Comparison of ENCODE assay signal across 17 cellular contexts in genomic region chr10:11058965-11059364, GRCh38. TPM values are rescaled to one million over a fixed set of nuclear protein-coding genes. Genes with fewer than 3 reads are reported as not detected.
DNase-seq lines count a peak whose midpoint lies in the region; TF ChIP-seq lines count a peak whose summit lies in the region.
"Had no signal": no experiment of that assay in that cellular context is flagged by ENCODE, and none has a peak within 500 bp of the region (broad histone marks: within the 10 kb centered on the region; RNA-seq: fewer than 3 reads in every experiment).

No MANE protein-coding gene starts in this region.

- H3K9me3 Mint-ChIP-seq in MCF 10A (ENCODE audit: unreplicated experiment) = no peaks in the 10 kb centered on the region
- no peaks in the 10 kb centered on the region for H3K9me3 Mint-ChIP-seq in activated naive CD4-positive, alpha-beta T cell treated with anti-CD3 and anti-CD28 coated beads for 36 hours
- H3K9me3 Mint-ChIP-seq: activated CD4-positive, alpha-beta memory T cell treated with anti-CD3 and anti-CD28 coated beads, Interleukin-2, amount 10 ng/mL, durations not matched to agents 7 days and 5 days; activated T-helper 2 cell treated with anti-CD3 and anti-CD28 coated beads, Interferon-gamma antibody, Interleukin-2, Interleukin-4, amounts not matched to agents 10 μg/mL and 5 μg/mL and 100 μg/mL, durations not matched to agents 14 hours and 24 hours and 36 hours had no signal

- CTCF ChIA-PET in MCF 10A (lab: Yijun Ruan, JAX) = interaction anchor here (0.7 kb wide), 1 partner anchor 763 kb away, joined by 3 read pairs; no protein-coding TSS in a partner anchor
- CTCF ChIA-PET in activated naive CD4-positive, alpha-beta T cell treated with anti-CD3 and anti-CD28 coated beads for 36 hours (lab: Charles Lee) = no interaction called here

- H3K27me3 Mint-ChIP-seq in MCF 10A (ENCODE audit: insufficient read depth, unreplicated experiment) = no peaks in the 10 kb centered on the region
- no peaks in the 10 kb centered on the region for H3K27me3 Mint-ChIP-seq in activated naive CD4-positive, alpha-beta T cell treated with anti-CD3 and anti-CD28 coated beads for 36 hours (ENCODE audit: low read depth)

- H3K4me1 ChIP-seq in breast epithelium (no peaks in the 10 kb centered on the region), esophagus squamous epithelium (peaks cover 0 to 21% (median 0%) of the 10 kb centered on the region in 3 donors)

- H3K4me3 ChIP-seq in breast epithelium (no peak overlapping the region), esophagus squamous epithelium (no peak overlapping the region)
- H3K4me3 ChIP-seq: dorsolateral prefrontal cortex had no signal

- H3K4me1 Mint-ChIP-seq in MCF 10A (ENCODE audit: insufficient read depth, unreplicated experiment) = no peaks in the 10 kb centered on the region
- H3K4me1 Mint-ChIP-seq in activated naive CD4-positive, alpha-beta T cell treated with anti-CD3 and anti-CD28 coated beads for 36 hours (ENCODE audit: low read depth) = no peaks in the 10 kb centered on the region
- H3K4me1 Mint-ChIP-seq: activated CD4-positive, alpha-beta memory T cell treated with anti-CD3 and anti-CD28 coated beads, Interleukin-2, amount 10 ng/mL, durations not matched to agents 7 days and 5 days had no signal

- DNase-seq in MCF 10A (ENCODE audit: unreplicated experiment) = peak; percentile 15
- DNase-seq in breast epithelium (ENCODE audit: low spot score in 2 of 2) = no peak
- no peak for DNase-seq in caudate nucleus (lab: John Stamatoyannopoulos, UW)
- peak; percentile 54 for DNase-seq in iris pigment epithelial cell (ENCODE audit: low read depth)
- no peak for DNase-seq in esophagus squamous epithelium (lab: John Stamatoyannopoulos, UW)
- DNase-seq in NCI-H82 (lab: John Stamatoyannopoulos, UW) = no peak
- no peak for DNase-seq in activated naive CD4-positive, alpha-beta T cell treated with anti-CD3 and anti-CD28 coated beads for 36 hours
- DNase-seq in NCI-H82 treated with DMSO at 0.1 percent for 48 hours (lab: John Stamatoyannopoulos, UW; ENCODE audit: unreplicated experiment) = no peak
- DNase-seq: 8988T; activated CD4-positive, alpha-beta memory T cell treated with anti-CD3 and anti-CD28 coated beads, Interleukin-2, amount 10 ng/mL, durations not matched to agents 7 days and 5 days; anterior cingulate cortex; dorsolateral prefrontal cortex; NCI-H1694; NCI-H510A; SK-N-SH had no signal

- H3K4me3 Mint-ChIP-seq in MCF 10A (ENCODE audit: unreplicated experiment) = no peak overlapping the region
- no peak overlapping the region for H3K4me3 Mint-ChIP-seq in activated naive CD4-positive, alpha-beta T cell treated with anti-CD3 and anti-CD28 coated beads for 36 hours
- H3K4me3 Mint-ChIP-seq: activated CD4-positive, alpha-beta memory T cell treated with anti-CD3 and anti-CD28 coated beads, Interleukin-2, amount 10 ng/mL, durations not matched to agents 7 days and 5 days had no signal

- H3K27ac Mint-ChIP-seq in MCF 10A (ENCODE audit: low read depth, unreplicated experiment) = no peak overlapping the region
- H3K27ac Mint-ChIP-seq in activated naive CD4-positive, alpha-beta T cell treated with anti-CD3 and anti-CD28 coated beads for 36 hours = no peak overlapping the region
- H3K27ac Mint-ChIP-seq: activated CD4-positive, alpha-beta memory T cell treated with anti-CD3 and anti-CD28 coated beads, Interleukin-2, amount 10 ng/mL, durations not matched to agents 7 days and 5 days; activated T-helper 2 cell treated with anti-CD3 and anti-CD28 coated beads, Interferon-gamma antibody, Interleukin-2, Interleukin-4, amounts not matched to agents 10 μg/mL and 5 μg/mL and 100 μg/mL, durations not matched to agents 14 hours and 24 hours and 36 hours; progenitor cell of endocrine pancreas had no signal

- intact Hi-C loops in MCF 10A (cut with micrococcal nuclease) = no loop called here
- intact Hi-C loops in breast epithelium (cut with DNase I; ENCODE audit: low total_unique reads) = no loop called here
- intact Hi-C loops in esophagus squamous epithelium (cut with DNase I) = no loop called here
- intact Hi-C loops in activated naive CD4-positive, alpha-beta T cell treated with anti-CD3 and anti-CD28 coated beads for 36 hours (cut with micrococcal nuclease) = no loop called here

- H3K27me3 ChIP-seq in breast epithelium (no peaks in the 10 kb centered on the region), esophagus squamous epithelium (no peaks in the 10 kb centered on the region)

- H3K36me3 ChIP-seq in breast epithelium (no peaks in the 10 kb centered on the region), esophagus squamous epithelium (no peaks in the 10 kb centered on the region)

- TF ChIP-seq CTCF in MCF 10A (IDR thresholded peaks at IDR 0.05; ENCODE audit: unreplicated experiment) (no peak), breast epithelium (IDR thresholded peaks at IDR 0.05) (no peak), esophagus squamous epithelium (IDR thresholded peaks at IDR 0.05) (no peak)

- H3K27ac ChIP-seq in breast epithelium (no peak overlapping the region), caudate nucleus (ENCODE audit: low read depth, low read length) (peak overlapping the region; percentile 3), esophagus squamous epithelium (no peak overlapping the region)

- TF ChIP-seq POLR2A in breast epithelium (IDR thresholded peaks at IDR 0.05) (no peak), esophagus squamous epithelium (IDR thresholded peaks at IDR 0.05) (no peak)

- 50 to 55% methylated on average over 8 of the region's 8 CpGs for WGBS in esophagus squamous epithelium, 2 donors

- POLR2A ChIA-PET in MCF 10A (lab: Yijun Ruan, JAX) = no interaction called here

- BruUV-seq in MCF 10A (replicated peaks; lab: Mats Ljungman, UMichigan) = no TSS peak

- H3K9me3 ChIP-seq in breast epithelium = no peaks in the 10 kb centered on the region
- H3K9me3 ChIP-seq in esophagus squamous epithelium = peaks cover 0 to 6% (median 0%) of the 10 kb centered on the region in 3 donors
- H3K9me3 ChIP-seq: SK-N-SH had no signal

- H3K36me3 Mint-ChIP-seq in MCF 10A (ENCODE audit: insufficient read depth, unreplicated experiment) = no peaks in the 10 kb centered on the region
- no peaks in the 10 kb centered on the region for H3K36me3 Mint-ChIP-seq in activated naive CD4-positive, alpha-beta T cell treated with anti-CD3 and anti-CD28 coated beads for 36 hours (ENCODE audit: low read depth)

RNA-seq across cellular contexts. Expression of gene CELF2, which starts 41.3 kb away (rescaled TPM):
- total RNA-seq in MCF 10A (2022) (0.07 TPM in 1 of 2 replicates, not detected in the other), breast epithelium (100 to 1,000 TPM in 1 of 3 donors, 10 to 100 TPM in 2; 40.0 to 178 (median 45.6) TPM), esophagus squamous epithelium (10 to 100 TPM in 2 of 4 donors, 1 to 10 TPM in 2; 4.2 to 62.4 (median 13.5) TPM)
- 10 to 100 TPM; 68.2 to 72.2 TPM for total RNA-seq in activated naive CD4-positive, alpha-beta T cell treated with anti-CD3 and anti-CD28 coated beads for 36 hours

Comparison
In these comparisons a context has a peak if more than half of its experiments do, and no peak if none do; other contexts are left out.
1. DNase-seq: peak in MCF 10A (single experiment) and iris pigment epithelial cell (single experiment); none in breast epithelium (0 of 2), caudate nucleus (0 of 61), esophagus squamous epithelium (single experiment), NCI-H82 (single experiment), activated naive CD4-positive, alpha-beta T cell treated with anti-CD3 and anti-CD28 coated beads for 36 hours (single experiment) and NCI-H82 treated with DMSO at 0.1 percent for 48 hours (single experiment).